ENCODE assay signal across 9 cellular contexts in the genomic region with DNA sequence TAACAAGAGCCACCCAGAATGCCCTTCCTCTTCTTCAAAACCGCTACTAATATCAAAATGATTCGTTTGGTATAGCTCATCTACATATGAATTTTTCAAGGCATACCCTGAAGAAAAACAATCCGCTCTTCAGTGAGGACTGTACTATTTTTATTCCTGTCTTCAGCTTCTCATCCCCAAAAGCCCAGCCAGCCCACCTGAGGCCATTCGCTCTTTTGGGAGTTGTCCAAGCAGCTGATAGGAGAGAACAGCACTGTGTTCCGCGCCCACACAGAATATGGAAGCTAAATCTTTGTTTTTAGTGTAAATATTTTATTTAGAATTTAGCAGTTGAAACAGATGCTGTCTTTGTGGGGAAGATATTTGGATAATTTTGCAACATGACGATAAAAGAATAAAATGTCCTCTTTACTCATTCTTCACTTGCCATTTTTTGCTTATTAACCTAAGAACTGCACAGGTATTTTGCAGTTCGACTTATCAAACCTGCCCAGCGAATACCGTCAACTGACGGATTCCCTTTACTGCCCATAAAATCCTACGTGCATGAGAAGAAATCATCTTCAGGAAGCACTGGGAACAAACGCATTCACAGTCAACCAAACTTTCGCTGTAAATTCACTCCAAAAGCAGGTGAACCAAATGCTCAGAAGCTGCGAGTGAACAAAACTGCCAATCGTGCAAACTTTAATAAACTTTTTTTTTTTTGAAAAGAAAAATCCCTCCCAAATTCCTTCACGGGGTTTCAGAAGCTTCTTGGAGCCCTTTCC. TPM values are rescaled to one million over a fixed set of nuclear protein-coding genes. Genes with fewer than 3 reads are reported as not detected.
DNase-seq lines count a peak whose midpoint lies in the region; ATAC-seq and TF ChIP-seq lines count a peak whose summit lies in the region.
"Had no signal": no experiment of that assay in that cellular context is flagged by ENCODE, and none has a peak within 500 bp of the region (broad histone marks: within the 10 kb centered on the region; RNA-seq: fewer than 3 reads in every experiment).

No MANE protein-coding gene starts in this region.

- DNase-seq in heart left ventricle (peak in 1 of 5 donors; percentile 40), cardiac septum (ENCODE audit: low spot score) (no peak), type B pancreatic cell (ENCODE audit: extremely low spot score, unreplicated experiment) (no peak), NCI-H1694 treated with DMSO at 0.1 percent for 48 hours (lab: John Stamatoyannopoulos, UW) (no peak)
- DNase-seq: effector CD4-positive, alpha-beta T cell had no signal

- H3K27ac ChIP-seq in heart left ventricle, result peak overlapping the region; percentile 80 to 95 (median 91)
- no peak overlapping the region for H3K27ac ChIP-seq in ectodermal cell (ENCODE audit: insufficient read depth, low read depth, low read length, poor library complexity, severe bottlenecking)

- peak overlapping the region; percentile 36 for H3K9ac ChIP-seq in mucosa of stomach (ENCODE audit: low read length)

- H3K36me3 ChIP-seq in heart left ventricle (no peaks in the 10 kb centered on the region), ectodermal cell (ENCODE audit: control insufficient read depth, insufficient read depth, low read length) (no peaks in the 10 kb centered on the region), mucosa of stomach (ENCODE audit: control insufficient read depth, insufficient read depth, low read length) (no peaks in the 10 kb centered on the region)

- H3K4me1 Mint-ChIP-seq in type B pancreatic cell (ENCODE audit: unreplicated experiment), result peaks cover 44% of the 10 kb centered on the region

- H3K4me3 ChIP-seq in heart left ventricle (peak overlapping the region; percentile 52 to 89 (median 78)), ectodermal cell (ENCODE audit: insufficient read depth, low read depth, low read length) (peak overlapping the region; percentile 82), mucosa of stomach (ENCODE audit: low read length) (no peak overlapping the region)

- H3K9me3 Mint-ChIP-seq in type B pancreatic cell, result no peaks in the 10 kb centered on the region

- H3K36me3 Mint-ChIP-seq in type B pancreatic cell, result no peaks in the 10 kb centered on the region

- H3K9me3 ChIP-seq in heart left ventricle (no peaks in the 10 kb centered on the region), ectodermal cell (ENCODE audit: control insufficient read depth, low read length) (no peaks in the 10 kb centered on the region), mucosa of stomach (ENCODE audit: control insufficient read depth, low read length) (no peaks in the 10 kb centered on the region)

- WGBS in heart left ventricle, 4 donors, result 30 to 37% (median 33%) methylated on average over 17 of the region's 17 CpGs
- WGBS in ectodermal cell, 2 experiments, result 35% methylated on average over 17 of the region's 17 CpGs

- peaks cover 59% of the 10 kb centered on the region for H3K27me3 Mint-ChIP-seq in type B pancreatic cell

- intact Hi-C loops in heart left ventricle (cut with DNase I) (loop anchor here in 7 of 10 donors (5.0 to 10.0 kb wide), 11 partner anchors 61 to 471 kb away; no protein-coding TSS in a partner anchor), cardiac septum (cut with DNase I) (loop anchor here (2.0 to 10.0 kb wide), 4 partner anchors 64 to 214 kb away; no protein-coding TSS in a partner anchor)

- TF ChIP-seq CTCF in heart left ventricle (IDR thresholded peaks at IDR 0.05) (no peak), type B pancreatic cell (conservative IDR thresholded peaks at IDR 0.05) (no peak)

- peak overlapping the region; percentile 88 for H3K27ac Mint-ChIP-seq in type B pancreatic cell

- peak overlapping the region; percentile 93 for H3K4me3 Mint-ChIP-seq in type B pancreatic cell

- ATAC-seq in heart left ventricle (no peak), HG03521 (IDR thresholded peaks at IDR 0.05; ENCODE audit: unreplicated experiment) (no peak), GM19467 (IDR thresholded peaks at IDR 0.05; ENCODE audit: unreplicated experiment) (no peak)

- no peak for TF ChIP-seq POLR2A in heart left ventricle (IDR thresholded peaks at IDR 0.05)

- H3K27me3 ChIP-seq in heart left ventricle, result peaks cover 0 to 31% (median 0%) of the 10 kb centered on the region in 9 donors
- peaks cover 6% of the 10 kb centered on the region for H3K27me3 ChIP-seq in ectodermal cell (ENCODE audit: control insufficient read depth, insufficient read depth, low read length, poor library complexity, severe bottlenecking)
- H3K27me3 ChIP-seq in mucosa of stomach (ENCODE audit: control insufficient read depth, insufficient read depth, low read length), result peaks cover 54% of the 10 kb centered on the region

- H3K4me1 ChIP-seq in heart left ventricle (peaks cover 0 to 54% (median 24%) of the 10 kb centered on the region in 12 donors), ectodermal cell (ENCODE audit: control insufficient read depth, insufficient read depth, low read length) (peaks cover 23% of the 10 kb centered on the region), mucosa of stomach (ENCODE audit: control insufficient read depth, insufficient read depth, low read length) (peaks cover 8% of the 10 kb centered on the region)

RNA-seq across cellular contexts. Expression of gene ZNF521, which starts 3.4 kb away (rescaled TPM):
- total RNA-seq in heart left ventricle, result 10 to 100 TPM; 12.2 to 24.4 (median 15.2) TPM
- polyA plus RNA-seq in heart left ventricle, result 1 to 10 TPM; 1.5 to 6.4 TPM
- 15.4 TPM for total RNA-seq in cardiac septum
- 103 TPM for polyA plus RNA-seq in ectodermal cell (2013, experiment 1 of 4)
- polyA plus RNA-seq in ectodermal cell (2013, experiment 2 of 4), result 128 TPM
- polyA plus RNA-seq in ectodermal cell (2013, experiment 3 of 4), result 106 TPM
- 120 TPM for polyA plus RNA-seq in ectodermal cell (2013, experiment 4 of 4)
- total RNA-seq in type B pancreatic cell (ENCODE audit: low replicate concordance), result 5.3 and 75.1 TPM in 2 replicates
